ENCODE assay signal across 20 cellular contexts in genomic region chr5:9063615-9064245, GRCh38.
DNase-seq lines count a peak whose midpoint lies in the region; ATAC-seq and TF ChIP-seq lines count a peak whose summit lies in the region.
"Had no signal": no experiment of that assay in that cellular context is flagged by ENCODE, and none has a peak within 500 bp of the region (broad histone marks: within the 10 kb centered on the region; RNA-seq: fewer than 3 reads in every experiment).

No MANE protein-coding gene starts in this region.

- H4K8ac ChIP-seq in IMR-90 (ENCODE audit: low read depth in 2 of 2, low read length in 2 of 2): peak overlapping the region in 1 of 2 experiments; percentile 46; a peak in 1 of 4 replicates

- peak overlapping the region; percentile 86 for H2AK5ac ChIP-seq in IMR-90 (ENCODE audit: low read depth, low read length)

- H2BK120ac ChIP-seq in IMR-90 (ENCODE audit: low read depth, low read length): peak overlapping the region; percentile 80

- H3K4me3 Mint-ChIP-seq in CD8-positive, alpha-beta memory T cell: no peak overlapping the region

- H3K9me1 ChIP-seq in IMR-90 (ENCODE audit: insufficient read depth, low read length): peaks cover 9% of the 10 kb centered on the region

- H3K79me2 ChIP-seq in DND-41 (ENCODE audit: insufficient read depth, low read length) (no peaks in the 10 kb centered on the region), fibroblast of lung (ENCODE audit: control insufficient read depth, insufficient read depth, low read length) (no peaks in the 10 kb centered on the region)

- peaks cover 0 to 1% of the 10 kb centered on the region in 2 donors for H3K27me3 Mint-ChIP-seq in CD8-positive, alpha-beta memory T cell

- H3K4me1 Mint-ChIP-seq in CD8-positive, alpha-beta memory T cell: no peaks in the 10 kb centered on the region

- no peak overlapping the region for H3K4me3 ChIP-seq in DND-41 (ENCODE audit: low read depth in 1 of 2, low read length in 2 of 2)
- H3K4me3 ChIP-seq in IMR-90 (ENCODE audit: insufficient read depth, low read depth, low read length): no peak overlapping the region
- H3K4me3 ChIP-seq in fibroblast of lung (replicated peaks in 1 of 4; ENCODE audit: control extremely low read depth in 1 of 4, insufficient read depth in 1 of 4, low read depth in 3 of 4, low read length in 4 of 4): no peak overlapping the region
- no peak overlapping the region for H3K4me3 ChIP-seq in upper lobe of right lung
- H3K4me3 ChIP-seq in CD8-positive, alpha-beta memory T cell (ENCODE audit: low read length): no peak overlapping the region
- H3K4me3 ChIP-seq: HAP-1, SK-N-MC had no signal

- no peak overlapping the region for H2AK9ac ChIP-seq in IMR-90 (replicated peaks; ENCODE audit: low read depth, low read length, poor library complexity)

- H4K5ac ChIP-seq in IMR-90 (ENCODE audit: low read depth, low read length): peak overlapping the region; percentile 73

- POLR2A ChIA-PET in IMR-90 (lab: Charles Lee; ENCODE audit: unreplicated experiment): no interaction called here
- POLR2A ChIA-PET in CD8-positive, alpha-beta memory T cell (lab: Charles Lee): no interaction called here

- TF ChIP-seq POLR2A in IMR-90 (IDR thresholded peaks at IDR 0.05; ENCODE audit: low read depth, low read length): no peak

- H4K20me1 ChIP-seq in DND-41 (ENCODE audit: insufficient read depth, low read length) (no peaks in the 10 kb centered on the region), IMR-90 (ENCODE audit: insufficient read depth, low read length) (no peaks in the 10 kb centered on the region), fibroblast of lung (ENCODE audit: control insufficient read depth, extremely low read depth, insufficient read depth, low read length) (no peaks in the 10 kb centered on the region)

- H3K36me3 Mint-ChIP-seq in CD8-positive, alpha-beta memory T cell: peaks cover 0 to 2% (median 0%) of the 10 kb centered on the region in 3 donors

- peaks cover 3 to 17% of the 10 kb centered on the region in 2 experiments; a peak in 2 of 4 replicates for H3K79me1 ChIP-seq in IMR-90 (ENCODE audit: low read depth in 1 of 2, low read length in 2 of 2)

- H3K18ac ChIP-seq in IMR-90 (ENCODE audit: low read depth, low read length): peak overlapping the region; percentile 90

- peak overlapping the region; percentile 56 for H2BK5ac ChIP-seq in IMR-90 (ENCODE audit: low read depth, low read length, poor library complexity, severe bottlenecking)

- no peak for TF ChIP-seq CTCF in DND-41 (IDR thresholded peaks at IDR 0.05; ENCODE audit: borderline replicate concordance, extremely low read depth, low read length, poor library complexity, severe bottlenecking)
- TF ChIP-seq CTCF in IMR-90 (conservative IDR thresholded peaks at IDR 0.05; ENCODE audit: low read depth, low read length): no peak
- no peak for TF ChIP-seq CTCF in fibroblast of lung (conservative IDR thresholded peaks at IDR 0.05 in 1 of 2, IDR thresholded peaks at IDR 0.05 in 1 of 2; ENCODE audit: low read depth in 1 of 2, low read length in 2 of 2)
- TF ChIP-seq CTCF in upper lobe of right lung (IDR thresholded peaks at IDR 0.05): no peak

- dilution Hi-C loops in IMR-90 (cut with HindIII; ENCODE audit: low sequenced_read_pairs, unreplicated experiment): no loop called here

- H3K27me3 ChIP-seq in DND-41 (ENCODE audit: insufficient read depth, low read length, poor library complexity): no peaks in the 10 kb centered on the region
- no peaks in the 10 kb centered on the region for H3K27me3 ChIP-seq in IMR-90 (ENCODE audit: control insufficient read depth, insufficient read depth, low read length)
- H3K27me3 ChIP-seq in fibroblast of lung (ENCODE audit: control insufficient read depth, insufficient read depth, low read length): no peaks in the 10 kb centered on the region
- no peaks in the 10 kb centered on the region for H3K27me3 ChIP-seq in upper lobe of right lung
- H3K27me3 ChIP-seq in CD8-positive, alpha-beta memory T cell (ENCODE audit: insufficient read depth, low read length, poor library complexity, severe bottlenecking): no peaks in the 10 kb centered on the region

- peak overlapping the region; percentile 23; the same call in 2 of the 3 replicates for H2BK15ac ChIP-seq in IMR-90 (ENCODE audit: low read depth, low read length)

- DNase-seq in DND-41 (no peak), IMR-90 (peak; percentile 30), fibroblast of lung (ENCODE audit: low read depth in 2 of 2) (peak in 1 of 2 donors; percentile 46), upper lobe of right lung (no peak), NCI-H128 (lab: John Stamatoyannopoulos, UW; ENCODE audit: unreplicated experiment) (no peak)
- DNase-seq in CD8-positive, alpha-beta memory T cell: no peak
- DNase-seq: ACHN, C1 segment of cervical spinal cord, GDM1, Karpas-422, MM.1S, NCI-H1105, NCI-H2029 treated with DMSO at 0.1 percent for 48 hours, NCI-H510A treated with DMSO at 0.1 percent for 48 hours had no signal

- no peak overlapping the region for H3K4me2 ChIP-seq in DND-41 (ENCODE audit: insufficient read depth, low read length)
- H3K4me2 ChIP-seq in IMR-90 (ENCODE audit: low read depth, low read length): no peak overlapping the region
- no peak overlapping the region for H3K4me2 ChIP-seq in fibroblast of lung (ENCODE audit: extremely low read depth, insufficient read depth, low read length)

- no peaks in the 10 kb centered on the region for H3K9me3 ChIP-seq in DND-41 (ENCODE audit: insufficient read depth, low read length, severe bottlenecking)
- no peaks in the 10 kb centered on the region for H3K9me3 ChIP-seq in IMR-90 (ENCODE audit: control insufficient read depth, insufficient read depth, low read length)
- no peaks in the 10 kb centered on the region for H3K9me3 ChIP-seq in fibroblast of lung (ENCODE audit: control insufficient read depth, insufficient read depth, low read depth, low read length)
- no peaks in the 10 kb centered on the region for H3K9me3 ChIP-seq in upper lobe of right lung
- H3K9me3 ChIP-seq in CD8-positive, alpha-beta memory T cell (ENCODE audit: low read length): no peaks in the 10 kb centered on the region
- H3K9me3 ChIP-seq: HAP-1 had no signal

- in situ Hi-C loops in IMR-90 (cut with MboI; ENCODE audit: low sequenced_read_pairs): loop anchor here (25.0 kb wide), 1 partner anchor 1176 kb away; no protein-coding TSS in a partner anchor

- H2AFZ ChIP-seq in DND-41 (ENCODE audit: low read depth, low read length) (peak overlapping the region; percentile 53; the same call in 1 of the 2 replicates), IMR-90 (replicated peaks; ENCODE audit: low read length, poor library complexity) (no peak overlapping the region), fibroblast of lung (ENCODE audit: low read length) (no peak overlapping the region)

- ATAC-seq in DND-41 (ENCODE audit: insufficient read depth, low read depth): peak; percentile 61; the same call in 1 of the 3 replicates
- ATAC-seq in IMR-90 (ENCODE audit: low read depth): no peak
- ATAC-seq in upper lobe of right lung: no peak
- no peak for ATAC-seq in GM21423 (IDR thresholded peaks at IDR 0.05; ENCODE audit: unreplicated experiment)
- ATAC-seq: HepG2, Panc1, Right ventricle myocardium inferior had no signal

- no CpG with 5 or more reads among the region's 3 CpGs for WGBS in IMR-90 (ENCODE audit: extremely low coverage in 2 of 2, insufficient read length in 1 of 2), 2 experiments

- peak overlapping the region; percentile 54; the same call in 1 of the 2 replicates for H3K4ac ChIP-seq in IMR-90 (ENCODE audit: low read depth, low read length)

- no TSS peak for BruUV-seq in IMR-90 (replicated peaks; lab: Mats Ljungman, UMichigan)

- H3K9me3 Mint-ChIP-seq in CD8-positive, alpha-beta memory T cell: peaks cover 1 to 38% (median 17%) of the 10 kb centered on the region in 5 donors

- H4K91ac ChIP-seq in IMR-90 (ENCODE audit: insufficient read depth, low read depth, low read length): peak overlapping the region; percentile 46

- H3K27ac ChIP-seq in DND-41 (ENCODE audit: low read length): peak overlapping the region; percentile 4; the same call in 1 of the 2 replicates
- H3K27ac ChIP-seq in IMR-90 (ENCODE audit: insufficient read depth, low read length): peak overlapping the region; percentile 86; the same call in 1 of the 2 replicates
- peak overlapping the region; percentile 46 for H3K27ac ChIP-seq in fibroblast of lung (ENCODE audit: insufficient read depth, low read length)
- peak overlapping the region; percentile 59 for H3K27ac ChIP-seq in upper lobe of right lung
- H3K27ac ChIP-seq in CD8-positive, alpha-beta memory T cell (ENCODE audit: low read depth, low read length): no peak overlapping the region
- H3K27ac ChIP-seq: SK-N-MC had no signal

- H2BK20ac ChIP-seq in IMR-90 (ENCODE audit: low read depth, low read length): peak overlapping the region; percentile 60; the same call in 1 of the 2 replicates

- H3K23ac ChIP-seq in IMR-90 (ENCODE audit: low read depth, low read length): 0 out of 2 replicates have a peak overlapping the region, but pooled peaks have one; percentile 24

- H3K9ac ChIP-seq in DND-41 (ENCODE audit: low read depth, low read length) (no peak overlapping the region), IMR-90 (ENCODE audit: low read depth, low read length) (no peak overlapping the region), fibroblast of lung (ENCODE audit: insufficient read depth, low read length) (no peak overlapping the region)

- H3K4me1 ChIP-seq in DND-41 (ENCODE audit: insufficient read depth, low read length) (peaks cover 10% of the 10 kb centered on the region; the same call in 1 of the 2 replicates), IMR-90 (ENCODE audit: control insufficient read depth, insufficient read depth, low read length) (peaks cover 11% of the 10 kb centered on the region), fibroblast of lung (ENCODE audit: control insufficient read depth, extremely low read depth, insufficient read depth, low read length) (peaks cover 24% of the 10 kb centered on the region), upper lobe of right lung (peaks cover 3% of the 10 kb centered on the region)
- no peaks in the 10 kb centered on the region for H3K4me1 ChIP-seq in CD8-positive, alpha-beta memory T cell (ENCODE audit: insufficient read depth, low read length)
- H3K4me1 ChIP-seq: HAP-1 had no signal

- intact Hi-C loops in IMR-90 (cut with micrococcal nuclease): loop anchor here (10.0 kb wide), 1 partner anchor 481 kb away; the partner anchor contains the start of gene SEMA5A
- intact Hi-C loops in upper lobe of right lung (cut with DNase I): no loop called here

- H3K27ac Mint-ChIP-seq in CD8-positive, alpha-beta memory T cell: no peak overlapping the region

- no peaks in the 10 kb centered on the region for H3K36me3 ChIP-seq in DND-41 (ENCODE audit: insufficient read depth, low read length)
- peaks cover 16% of the 10 kb centered on the region for H3K36me3 ChIP-seq in IMR-90 (ENCODE audit: control insufficient read depth, insufficient read depth, low read length)
- H3K36me3 ChIP-seq in fibroblast of lung (ENCODE audit: control insufficient read depth, insufficient read depth, low read length): no peaks in the 10 kb centered on the region
- no peaks in the 10 kb centered on the region for H3K36me3 ChIP-seq in upper lobe of right lung
- H3K36me3 ChIP-seq in CD8-positive, alpha-beta memory T cell (ENCODE audit: insufficient read depth, low read length): no peaks in the 10 kb centered on the region
- H3K36me3 ChIP-seq: HAP-1 had no signal

- no peak overlapping the region for H3K56ac ChIP-seq in IMR-90 (ENCODE audit: extremely low read depth, insufficient read depth, low read length)

- CTCF ChIA-PET in IMR-90 (lab: Yijun Ruan, JAX): interaction anchor here (0.9 kb wide), 1 partner anchor 17 kb away, joined by 3 read pairs; no protein-coding TSS in a partner anchor
- CTCF ChIA-PET in CD8-positive, alpha-beta memory T cell (lab: Charles Lee): interaction anchor here (1.1 kb wide), 1 partner anchor 105 kb away, joined by 3 read pairs; no protein-coding TSS in a partner anchor

- peak overlapping the region; percentile 44; the same call in 1 of the 2 replicates for H3K14ac ChIP-seq in IMR-90 (replicated peaks; ENCODE audit: low read depth, low read length)

- TF ChIP-seq RAD21 in IMR-90 (IDR thresholded peaks at IDR 0.05; ENCODE audit: low read length): no peak
